ENCODE assay signal across 9 cellular contexts in genomic region chr12:117850048-117850447, GRCh38.
DNase-seq lines count a peak whose midpoint lies in the region; ATAC-seq and FAIRE-seq lines count a peak whose summit lies in the region.
"Had no signal": no experiment of that assay in that cellular context is flagged by ENCODE, and none has a peak within 500 bp of the region (broad histone marks: within the 10 kb centered on the region; RNA-seq: fewer than 3 reads in every experiment).

No MANE protein-coding gene starts in this region.

- intact Hi-C loops in naive thymus-derived CD4-positive, alpha-beta T cell (cut with micrococcal nuclease) = loop anchor here in 1 of 2 donors (5.0 kb wide), 1 partner anchor 638 kb away; no protein-coding TSS in a partner anchor

- H3K4me1 ChIP-seq in naive thymus-derived CD4-positive, alpha-beta T cell (ENCODE audit: control insufficient read depth in 2 of 2, insufficient read depth in 2 of 2, low read length in 2 of 2) = no peaks in the 10 kb centered on the region

- peak; percentile 82 for FAIRE-seq in GM19239 (lab: Jason Lieb, UNC)

- H3K27ac Mint-ChIP-seq in naive thymus-derived CD4-positive, alpha-beta T cell = no peak overlapping the region

- H3K36me3 Mint-ChIP-seq in naive thymus-derived CD4-positive, alpha-beta T cell = no peaks in the 10 kb centered on the region
- H3K36me3 Mint-ChIP-seq: naive B cell had no signal

- H3K9me3 Mint-ChIP-seq in naive thymus-derived CD4-positive, alpha-beta T cell = peaks cover 0 to 18% (median 1%) of the 10 kb centered on the region in 11 donors

- peaks cover 3 to 40% (median 32%) of the 10 kb centered on the region in 5 donors for H3K27me3 Mint-ChIP-seq in naive thymus-derived CD4-positive, alpha-beta T cell

- H3K36me3 ChIP-seq in naive thymus-derived CD4-positive, alpha-beta T cell (ENCODE audit: control insufficient read depth in 2 of 3, insufficient read depth in 3 of 3, low read length in 3 of 3) = no peaks in the 10 kb centered on the region

- H3K27ac ChIP-seq in naive thymus-derived CD4-positive, alpha-beta T cell (ENCODE audit: low read depth, low read length) = no peak overlapping the region

- peaks cover 0 to 4% (median 0%) of the 10 kb centered on the region in 7 donors for H3K4me1 Mint-ChIP-seq in naive thymus-derived CD4-positive, alpha-beta T cell
- H3K4me1 Mint-ChIP-seq: naive B cell had no signal

- POLR2A ChIA-PET in naive thymus-derived CD4-positive, alpha-beta T cell (lab: Charles Lee) = no interaction called here

- H3K9me3 ChIP-seq in naive thymus-derived CD4-positive, alpha-beta T cell (ENCODE audit: control insufficient read depth in 2 of 3, low read length in 3 of 3) = no peaks in the 10 kb centered on the region

- CTCF ChIA-PET in naive thymus-derived CD4-positive, alpha-beta T cell (lab: Charles Lee) = interaction anchor here (1.6 to 1.8 kb wide), 3 partner anchors 8 to 13 kb away, joined by 3 to 13 read pairs (median 6); no protein-coding TSS in a partner anchor

- no peaks in the 10 kb centered on the region for H3K27me3 ChIP-seq in naive thymus-derived CD4-positive, alpha-beta T cell (ENCODE audit: control insufficient read depth in 2 of 2, insufficient read depth in 2 of 2, low read length in 2 of 2)

- no peak overlapping the region for H3K4me3 Mint-ChIP-seq in naive thymus-derived CD4-positive, alpha-beta T cell
- H3K4me3 Mint-ChIP-seq: naive B cell had no signal

- peak; percentile 42 for ATAC-seq in naive thymus-derived CD4-positive, alpha-beta T cell
- no peak for ATAC-seq in GM21717 (IDR thresholded peaks at IDR 0.05; ENCODE audit: unreplicated experiment)
- ATAC-seq in activated CD4-positive, CD25-positive, alpha-beta regulatory T cell treated with anti-CD3 and anti-CD28 coated beads, Interleukin-2, amount 50 U/mL, for 24 hours = no peak

- no peak overlapping the region for H3K4me3 ChIP-seq in naive thymus-derived CD4-positive, alpha-beta T cell (ENCODE audit: low read length)

- peak; percentile 18 for DNase-seq in COR-L47 (lab: John Stamatoyannopoulos, UW)
- peak; percentile 36 for DNase-seq in GM19239 (ENCODE audit: insufficient read length, low spot score)
- DNase-seq in NCI-H69 (lab: John Stamatoyannopoulos, UW) = peak; percentile 64
- DNase-seq in dermis blood vessel endothelial cell = peak; percentile 73
- DNase-seq in naive thymus-derived CD4-positive, alpha-beta T cell = no peak
- DNase-seq in stimulated activated CD4-positive, alpha-beta T cell treated with anti-CD3 and anti-CD28 coated beads, Interleukin-4, amount 100 ng/mL, for 4 hours = no peak
- DNase-seq: naive B cell had no signal

Comparison
In these comparisons a context has a peak if more than half of its experiments do, and no peak if none do; other contexts are left out.
1. DNase-seq: peak in COR-L47 (single experiment), GM19239 (single experiment), NCI-H69 (single experiment) and dermis blood vessel endothelial cell (single experiment); none in naive thymus-derived CD4-positive, alpha-beta T cell (0 of 9) and stimulated activated CD4-positive, alpha-beta T cell treated with anti-CD3 and anti-CD28 coated beads, Interleukin-4, amount 100 ng/mL, for 4 hours (0 of 2).